ENCODE assay signal across 22 cellular contexts in the genomic region with DNA sequence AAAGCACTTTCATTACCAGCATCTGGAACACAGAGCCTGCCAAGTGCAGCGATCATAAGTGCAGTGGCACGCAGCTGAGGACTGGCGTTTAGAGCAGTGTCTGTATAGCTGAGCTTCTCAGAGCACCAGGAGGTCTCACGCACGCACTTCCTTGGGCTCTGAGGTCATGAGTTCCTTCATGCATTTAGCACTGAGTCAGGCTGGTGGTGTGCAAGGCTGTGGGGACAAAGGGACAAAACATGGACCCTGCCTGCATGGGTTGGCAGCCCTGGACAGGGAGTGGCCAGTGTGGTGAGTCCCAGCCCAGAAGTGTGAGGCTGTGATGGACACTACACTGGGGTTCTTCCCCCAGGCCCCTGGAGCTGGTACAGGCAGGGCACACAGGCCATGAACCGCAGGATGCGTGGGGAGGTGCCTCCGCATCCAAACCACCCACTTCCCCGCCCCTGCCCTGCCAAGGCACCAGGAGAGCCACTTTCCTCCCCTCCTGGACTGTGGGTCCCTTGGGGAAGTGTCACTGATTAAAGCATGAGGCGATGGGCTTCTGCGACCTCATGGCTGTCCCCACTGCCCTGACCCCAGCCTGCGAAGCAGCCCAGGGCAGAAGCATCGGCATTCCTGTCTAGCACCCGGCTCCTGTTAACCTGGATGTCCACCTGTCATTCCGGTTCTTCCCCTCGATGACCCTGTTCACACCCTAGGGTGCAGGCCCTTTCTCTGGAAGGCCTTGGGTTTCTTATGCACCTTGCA. TPM values are rescaled to one million over a fixed set of nuclear protein-coding genes. Genes with fewer than 3 reads are reported as not detected.
A peak's percentile ranks its signal among the peaks of the same experiment; 100 is the strongest.
DNase-seq lines count a peak whose midpoint lies in the region; ATAC-seq lines count a peak whose summit lies in the region.
"Had no signal": no experiment of that assay in that cellular context is flagged by ENCODE, and none has a peak within 500 bp of the region (broad histone marks: within the 10 kb centered on the region; RNA-seq: fewer than 3 reads in every experiment).

No MANE protein-coding gene starts in this region.

- H3K9me3 Mint-ChIP-seq in activated T-helper 17 cell treated with anti-CD3 and anti-CD28 coated beads, Interleukin-2, amount 50 U/mL, for 72 hours: no peaks in the 10 kb centered on the region
- H3K9me3 Mint-ChIP-seq: dendritic cell treated with granulocyte-macrophage colony-stimulating factor and Interleukin-4, amounts not matched to agents 40 ng/mL and 50 ng/mL, for 4 days; memory B cell; stimulated activated memory B cell treated with anti-CD40 and anti-IgM and Interleukin-4, amounts not matched to agents 10 μg/mL and 1 μg/mL and 100 μg/mL, for 72 hours had no signal

- no peak for ATAC-seq in HG02938 (IDR thresholded peaks at IDR 0.05; ENCODE audit: unreplicated experiment)
- ATAC-seq in activated T-helper 17 cell treated with anti-CD3 and anti-CD28 coated beads, Interleukin-2, amount 50 U/mL, for 72 hours (replicated peaks): no peak
- ATAC-seq: stimulated activated memory B cell treated with anti-CD40 and anti-IgM and Interleukin-4, amounts not matched to agents 10 μg/mL and 1 μg/mL and 100 μg/mL, for 72 hours had no signal

- H3K36me3 Mint-ChIP-seq in activated T-helper 17 cell treated with anti-CD3 and anti-CD28 coated beads, Interleukin-2, amount 50 U/mL, for 72 hours (ENCODE audit: low read depth): no peaks in the 10 kb centered on the region
- H3K36me3 Mint-ChIP-seq: memory B cell; stimulated activated memory B cell treated with anti-CD40 and anti-IgM and Interleukin-4, amounts not matched to agents 10 μg/mL and 1 μg/mL and 100 μg/mL, for 72 hours had no signal

- no peaks in the 10 kb centered on the region for H3K27me3 Mint-ChIP-seq in activated T-helper 17 cell treated with anti-CD3 and anti-CD28 coated beads, Interleukin-2, amount 50 U/mL, for 72 hours

- H3K27ac Mint-ChIP-seq in activated T-helper 17 cell treated with anti-CD3 and anti-CD28 coated beads, Interleukin-2, amount 50 U/mL, for 72 hours: no peak overlapping the region
- H3K27ac Mint-ChIP-seq: dendritic cell treated with granulocyte-macrophage colony-stimulating factor and Interleukin-4, amounts not matched to agents 40 ng/mL and 50 ng/mL, for 4 days; memory B cell; stimulated activated memory B cell treated with anti-CD40 and anti-IgM and Interleukin-4, amounts not matched to agents 10 μg/mL and 1 μg/mL and 100 μg/mL, for 72 hours had no signal

- H3K4me1 Mint-ChIP-seq in activated T-helper 17 cell treated with anti-CD3 and anti-CD28 coated beads, Interleukin-2, amount 50 U/mL, for 72 hours: no peaks in the 10 kb centered on the region
- H3K4me1 Mint-ChIP-seq: memory B cell; stimulated activated memory B cell treated with anti-CD40 and anti-IgM and Interleukin-4, amounts not matched to agents 10 μg/mL and 1 μg/mL and 100 μg/mL, for 72 hours had no signal

- no peak overlapping the region for H3K4me3 Mint-ChIP-seq in activated T-helper 17 cell treated with anti-CD3 and anti-CD28 coated beads, Interleukin-2, amount 50 U/mL, for 72 hours
- H3K4me3 Mint-ChIP-seq: dendritic cell treated with granulocyte-macrophage colony-stimulating factor and Interleukin-4, amounts not matched to agents 40 ng/mL and 50 ng/mL, for 4 days; memory B cell; stimulated activated memory B cell treated with anti-CD40 and anti-IgM and Interleukin-4, amounts not matched to agents 10 μg/mL and 1 μg/mL and 100 μg/mL, for 72 hours had no signal

- DNase-seq in 8988T (peak; percentile 21), EL (peak; percentile 60), RPMI8226 (peak; percentile 30), islet precursor cell (peak; percentile 53), pons (ENCODE audit: low spot score) (no peak), DMS153 (lab: John Stamatoyannopoulos, UW) (no peak)
- DNase-seq: activated CD4-positive, alpha-beta T cell treated with anti-CD3 and anti-CD28 coated beads for 1 hour; GOT3; KG1; NCI-H1436; NCI-H446; SIG-M5; small intestine; stimulated activated CD4-positive, alpha-beta T cell treated with anti-CD3 and anti-CD28 coated beads, Interleukin-2, amount 100 ng/mL, for 24 hours had no signal

RNA-seq across cellular contexts. Expression of gene GPR78, which starts 37.2 kb away (rescaled TPM):
- total RNA-seq in activated T-helper 17 cell treated with anti-CD3 and anti-CD28 coated beads, Interleukin-2, amount 50 U/mL, for 72 hours: not detected
- total RNA-seq: A673, OCI-LY7, suprapubic skin had no signal

RNA-seq across cellular contexts. Expression of gene CPZ, which starts 49.6 kb away (rescaled TPM):
- total RNA-seq in activated T-helper 17 cell treated with anti-CD3 and anti-CD28 coated beads, Interleukin-2, amount 50 U/mL, for 72 hours: not detected
- total RNA-seq: OCI-LY7 had no signal

Comparison
In these comparisons a context has a peak if more than half of its experiments do, and no peak if none do; other contexts are left out.
1. DNase-seq: peak in 8988T (single experiment), EL (single experiment), RPMI8226 (single experiment) and islet precursor cell (single experiment); none in pons (single experiment) and DMS153 (single experiment).